1 cellular context compared by ENCODE assay signal in the genomic region with DNA sequence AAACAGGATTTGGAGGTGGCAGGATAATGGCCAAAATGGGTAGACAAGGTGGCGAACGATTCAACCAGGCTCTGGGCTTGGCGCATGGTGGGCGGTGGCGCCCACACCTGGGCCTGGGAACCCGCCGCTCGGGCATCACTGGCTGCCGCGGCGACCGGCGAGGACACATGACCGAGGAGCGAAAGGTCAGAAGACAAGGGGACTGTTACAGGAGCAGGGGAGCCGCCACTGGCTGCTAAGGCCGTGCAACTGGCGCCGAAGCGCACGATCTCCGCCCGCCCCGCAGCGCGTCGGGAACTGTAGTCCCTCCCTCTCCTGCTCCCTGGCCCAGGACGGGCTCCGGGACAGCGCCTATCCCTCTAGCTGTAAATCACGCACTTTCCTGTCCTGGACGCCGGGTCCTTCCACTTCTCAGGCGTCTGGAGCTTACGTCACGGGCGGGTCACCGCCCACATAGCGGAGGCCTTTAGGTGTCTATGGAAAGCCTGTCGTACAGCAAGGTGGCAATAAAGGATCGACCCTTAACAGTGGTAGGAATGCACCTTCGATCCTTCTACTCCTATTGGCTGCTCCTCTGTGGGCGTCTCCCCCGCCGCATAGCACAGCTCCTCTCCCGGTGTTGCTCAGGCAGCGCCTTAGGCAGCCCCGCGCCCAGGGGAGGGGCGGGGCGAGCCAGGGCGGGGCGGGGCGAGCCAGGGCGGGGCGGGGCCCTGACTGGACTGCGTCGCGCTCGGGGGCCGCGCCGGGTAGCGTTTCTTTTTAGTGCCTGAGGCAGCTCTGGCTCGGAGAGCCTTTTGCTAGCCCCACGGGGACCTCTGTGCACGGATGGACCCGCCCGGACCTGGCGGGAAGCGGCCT.
A peak's percentile ranks its signal among the peaks of the same experiment; 100 is the strongest.
TF ChIP-seq lines count a peak whose summit lies in the region.

Gene ICE1, plus strand, starts transcription at position 717 of the 858 bp plus-strand sequence. CDS start 239 bp downstream, outside the sequence.

TF ChIP-seq in HepG2, 621 proteins besides CTCF, POLR2A, EP300 and RAD21 (continued from another document and continues in another):
- TF ChIP-seq, protein P1, sequence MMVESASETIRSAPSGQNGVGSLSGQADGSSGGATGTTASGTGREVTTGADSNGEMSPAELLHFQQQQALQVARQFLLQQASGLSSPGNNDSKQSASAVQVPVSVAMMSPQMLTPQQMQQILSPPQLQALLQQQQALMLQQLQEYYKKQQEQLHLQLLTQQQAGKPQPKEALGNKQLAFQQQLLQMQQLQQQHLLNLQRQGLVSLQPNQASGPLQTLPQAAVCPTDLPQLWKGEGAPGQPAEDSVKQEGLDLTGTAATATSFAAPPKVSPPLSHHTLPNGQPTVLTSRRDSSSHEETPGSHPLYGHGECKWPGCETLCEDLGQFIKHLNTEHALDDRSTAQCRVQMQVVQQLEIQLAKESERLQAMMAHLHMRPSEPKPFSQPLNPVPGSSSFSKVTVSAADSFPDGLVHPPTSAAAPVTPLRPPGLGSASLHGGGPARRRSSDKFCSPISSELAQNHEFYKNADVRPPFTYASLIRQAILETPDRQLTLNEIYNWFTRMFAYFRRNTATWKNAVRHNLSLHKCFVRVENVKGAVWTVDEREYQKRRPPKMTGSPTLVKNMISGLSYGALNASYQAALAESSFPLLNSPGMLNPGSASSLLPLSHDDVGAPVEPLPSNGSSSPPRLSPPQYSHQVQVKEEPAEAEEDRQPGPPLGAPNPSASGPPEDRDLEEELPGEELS (CRISPR knock-in tag; IDR thresholded peaks at IDR 0.05): no peak; the same call in 1 of the 2 replicates
- TF ChIP-seq PAF1 (CRISPR knock-in tag; IDR thresholded peaks at IDR 0.05) (no peak), ZNF619 (CRISPR knock-in tag; IDR thresholded peaks at IDR 0.05) (no peak; the same call in 1 of the 2 replicates), MAZ (IDR thresholded peaks at IDR 0.05; ENCODE audit: borderline replicate concordance, low read depth, low read length) (no peak), MAZ (CRISPR knock-in tag; IDR thresholded peaks at IDR 0.05; ENCODE audit: low read depth) (peak; percentile 61; the same call in 1 of the 2 replicates), PRDM15 (CRISPR knock-in tag; IDR thresholded peaks at IDR 0.05) (no peak), IRX3 (CRISPR knock-in tag; IDR thresholded peaks at IDR 0.05; ENCODE audit: borderline replicate concordance, low read depth) (no peak), ZNF891 (CRISPR knock-in tag; IDR thresholded peaks at IDR 0.05) (peak; percentile 37; the same call in 1 of the 2 replicates), IKZF1 (IDR thresholded peaks at IDR 0.05) (no peak), NONO (IDR thresholded peaks at IDR 0.05) (no peak), NONO (CRISPR knock-in tag; conservative IDR thresholded peaks at IDR 0.05) (peak; percentile 3; the same call in 1 of the 2 replicates), ZFP37 (CRISPR knock-in tag; IDR thresholded peaks at IDR 0.05; ENCODE audit: borderline replicate concordance) (peak; percentile 42; the same call in 1 of the 2 replicates), ATF1 (CRISPR knock-in tag; IDR thresholded peaks at IDR 0.05) (peak; percentile 97), SKI (IDR thresholded peaks at IDR 0.05; ENCODE audit: partially characterized antibody) (peak; percentile 82), SMAD3 (CRISPR knock-in tag; IDR thresholded peaks at IDR 0.05) (no peak), KMT2A (CRISPR knock-in tag; IDR thresholded peaks at IDR 0.05) (0 out of 2 replicates have a peak, but pooled peaks have one; percentile 28), ZFP36L2 (CRISPR knock-in tag; IDR thresholded peaks at IDR 0.05) (no peak), SMAD1 (CRISPR knock-in tag; IDR thresholded peaks at IDR 0.05; ENCODE audit: borderline replicate concordance, low read depth) (0 out of 2 replicates have a peak, but pooled peaks have one; percentile 8), ZBTB1 (CRISPR knock-in tag; IDR thresholded peaks at IDR 0.05; ENCODE audit: borderline replicate concordance) (no peak), ZNF20 (CRISPR knock-in tag; IDR thresholded peaks at IDR 0.05) (no peak), TFDP2 (CRISPR knock-in tag; IDR thresholded peaks at IDR 0.05) (peak; percentile 81), ZNF335 (CRISPR knock-in tag; IDR thresholded peaks at IDR 0.05) (peak; percentile 99), ZFP36 (IDR thresholded peaks at IDR 0.05; ENCODE audit: borderline replicate concordance, low read depth, low read length, partially characterized antibody) (no peak), TP53 (CRISPR knock-in tag; conservative IDR thresholded peaks at IDR 0.05) (no peak), BRD4 (CRISPR knock-in tag; IDR thresholded peaks at IDR 0.05) (no peak), ZNF460 (CRISPR knock-in tag; IDR thresholded peaks at IDR 0.05; ENCODE audit: borderline replicate concordance) (peak; percentile 44; the same call in 1 of the 2 replicates), ARID4A (CRISPR knock-in tag; IDR thresholded peaks at IDR 0.05; ENCODE audit: borderline replicate concordance) (peak; percentile 91), ZNF576 (CRISPR knock-in tag; IDR thresholded peaks at IDR 0.05) (no peak), TSC22D2 (CRISPR knock-in tag; IDR thresholded peaks at IDR 0.05; ENCODE audit: borderline replicate concordance) (no peak), ATF6 (CRISPR knock-in tag; conservative IDR thresholded peaks at IDR 0.05) (no peak), ZNF607 (CRISPR knock-in tag; IDR thresholded peaks at IDR 0.05; ENCODE audit: borderline replicate concordance) (0 out of 2 replicates have a peak, but pooled peaks have one; percentile 71), MLXIP (CRISPR knock-in tag; IDR thresholded peaks at IDR 0.05; ENCODE audit: borderline replicate concordance) (no peak), NBN (conservative IDR thresholded peaks at IDR 0.05) (no peak), HOXA5 (CRISPR knock-in tag; IDR thresholded peaks at IDR 0.05) (no peak), SIX1 (CRISPR knock-in tag; IDR thresholded peaks at IDR 0.05; ENCODE audit: borderline replicate concordance) (no peak), SP2 (CRISPR knock-in tag; IDR thresholded peaks at IDR 0.05) (peak; percentile 24)
- TF ChIP-seq, protein P2, sequence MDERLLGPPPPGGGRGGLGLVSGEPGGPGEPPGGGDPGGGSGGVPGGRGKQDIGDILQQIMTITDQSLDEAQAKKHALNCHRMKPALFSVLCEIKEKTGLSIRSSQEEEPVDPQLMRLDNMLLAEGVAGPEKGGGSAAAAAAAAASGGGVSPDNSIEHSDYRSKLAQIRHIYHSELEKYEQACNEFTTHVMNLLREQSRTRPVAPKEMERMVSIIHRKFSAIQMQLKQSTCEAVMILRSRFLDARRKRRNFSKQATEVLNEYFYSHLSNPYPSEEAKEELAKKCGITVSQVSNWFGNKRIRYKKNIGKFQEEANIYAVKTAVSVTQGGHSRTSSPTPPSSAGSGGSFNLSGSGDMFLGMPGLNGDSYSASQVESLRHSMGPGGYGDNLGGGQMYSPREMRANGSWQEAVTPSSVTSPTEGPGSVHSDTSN (CRISPR knock-in tag; IDR thresholded peaks at IDR 0.05): peak; percentile 48; the same call in 1 of the 2 replicates
- TF ChIP-seq, protein P3, sequence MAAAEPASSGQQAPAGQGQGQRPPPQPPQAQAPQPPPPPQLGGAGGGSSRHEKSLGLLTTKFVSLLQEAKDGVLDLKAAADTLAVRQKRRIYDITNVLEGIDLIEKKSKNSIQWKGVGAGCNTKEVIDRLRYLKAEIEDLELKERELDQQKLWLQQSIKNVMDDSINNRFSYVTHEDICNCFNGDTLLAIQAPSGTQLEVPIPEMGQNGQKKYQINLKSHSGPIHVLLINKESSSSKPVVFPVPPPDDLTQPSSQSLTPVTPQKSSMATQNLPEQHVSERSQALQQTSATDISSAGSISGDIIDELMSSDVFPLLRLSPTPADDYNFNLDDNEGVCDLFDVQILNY (CRISPR knock-in tag; conservative IDR thresholded peaks at IDR 0.05): no peak
